Comparison of ENCODE assay signal across 20 cellular contexts in genomic region chr7:44384586-44385383, GRCh38. TPM values are rescaled to one million over a fixed set of nuclear protein-coding genes. Genes with fewer than 3 reads are reported as not detected.
A peak's percentile ranks its signal among the peaks of the same experiment; 100 is the strongest.
DNase-seq lines count a peak whose midpoint lies in the region; ATAC-seq, FAIRE-seq and TF ChIP-seq lines count a peak whose summit lies in the region.
"Had no signal": no experiment of that assay in that cellular context is flagged by ENCODE, and none has a peak within 500 bp of the region (broad histone marks: within the 10 kb centered on the region; RNA-seq: fewer than 3 reads in every experiment).

No MANE protein-coding gene starts in this region.

- CTCF ChIA-PET in endothelial cell of umbilical vein (lab: Charles Lee) = no interaction called here
- CTCF ChIA-PET in SK-N-SH (lab: Yijun Ruan, JAX) = no interaction called here

- H3K27me3 ChIP-seq in right cardiac atrium (ENCODE audit: control insufficient read depth, insufficient read depth) (no peaks in the 10 kb centered on the region), endothelial cell of umbilical vein (ENCODE audit: control insufficient read depth in 2 of 2, insufficient read depth in 2 of 2, low read length in 2 of 2) (no peaks in the 10 kb centered on the region), neural cell (ENCODE audit: insufficient read depth, low read depth, low read length) (no peaks in the 10 kb centered on the region), SK-N-SH (ENCODE audit: insufficient read depth) (no peaks in the 10 kb centered on the region)
- H3K27me3 ChIP-seq: SJCRH30, transverse colon had no signal

- no peak overlapping the region for H2AFZ ChIP-seq in endothelial cell of umbilical vein (ENCODE audit: low read depth, low read length)
- no peak overlapping the region for H2AFZ ChIP-seq in neural cell (ENCODE audit: low read depth, low read length)
- no peak overlapping the region for H2AFZ ChIP-seq in SK-N-SH (ENCODE audit: low read depth)
- H2AFZ ChIP-seq: GM23338 had no signal

- H3K9me3 ChIP-seq in right cardiac atrium (ENCODE audit: control insufficient read depth, low read length) (no peaks in the 10 kb centered on the region), endothelial cell of umbilical vein (replicated peaks; ENCODE audit: control insufficient read depth, insufficient read depth, low read length) (no peaks in the 10 kb centered on the region), neural cell (ENCODE audit: low read length) (no peaks in the 10 kb centered on the region), SK-N-SH (no peaks in the 10 kb centered on the region)
- H3K9me3 ChIP-seq: SJCRH30, transverse colon had no signal

- H3K4me1 ChIP-seq in right cardiac atrium (ENCODE audit: control insufficient read depth, insufficient read depth, low read length) (peaks cover 14% of the 10 kb centered on the region), endothelial cell of umbilical vein (ENCODE audit: control insufficient read depth, extremely low read depth, insufficient read depth, low read length) (peaks cover 53% of the 10 kb centered on the region), SK-N-SH (ENCODE audit: control insufficient read depth in 1 of 2, insufficient read depth in 2 of 2, low read depth in 1 of 2, low read length in 1 of 2) (peaks cover 0 to 13% of the 10 kb centered on the region in 2 experiments; a peak in 2 of 4 replicates)
- H3K4me1 ChIP-seq: transverse colon had no signal

- no peak for TF ChIP-seq CTCF in endothelial cell of umbilical vein (IDR thresholded peaks at IDR 0.05; ENCODE audit: extremely low read depth in 1 of 2, insufficient read depth in 1 of 2, low read depth in 1 of 2, low read length in 2 of 2)
- TF ChIP-seq CTCF in neural cell (IDR thresholded peaks at IDR 0.05; ENCODE audit: poor library complexity, severe bottlenecking) = no peak
- TF ChIP-seq CTCF in SK-N-SH (IDR thresholded peaks at IDR 0.05) = no peak

- H3K4me3 ChIP-seq in right cardiac atrium (ENCODE audit: low read length) (no peak overlapping the region), endothelial cell of umbilical vein (replicated peaks in 1 of 3; ENCODE audit: insufficient read depth in 1 of 3, low read depth in 1 of 3, low read length in 3 of 3) (no peak overlapping the region), neural cell (ENCODE audit: low read length) (peak overlapping the region; percentile 21), SK-N-SH (ENCODE audit: low read depth in 2 of 2, low read length in 1 of 2) (no peak overlapping the region)
- H3K4me3 ChIP-seq: GM23338, SJCRH30, transverse colon had no signal

- no peak overlapping the region for H3K27ac ChIP-seq in right cardiac atrium (ENCODE audit: low read length)
- peak overlapping the region; percentile 79 for H3K27ac ChIP-seq in endothelial cell of umbilical vein (ENCODE audit: insufficient read depth, low read depth, low read length)
- H3K27ac ChIP-seq in neural cell (ENCODE audit: low read length) = peak overlapping the region; percentile 39
- H3K27ac ChIP-seq in SK-N-SH (ENCODE audit: low read depth in 2 of 2, low read length in 1 of 2) = peak overlapping the region in 1 of 2 experiments; percentile 52; a peak in 1 of 4 replicates
- H3K27ac ChIP-seq: SJCRH30, transverse colon had no signal

- H3K9ac ChIP-seq in endothelial cell of umbilical vein (replicated peaks; ENCODE audit: extremely low read depth, insufficient read depth, low read length) (no peak overlapping the region), neural cell (ENCODE audit: low read length) (no peak overlapping the region), SK-N-SH (no peak overlapping the region)

- dilution Hi-C loops in endothelial cell of umbilical vein (cut with MboI; ENCODE audit: extremely low pct_ligation_motif_present, low sequenced_read_pairs) = no loop called here

- BruUV-seq in endothelial cell of umbilical vein (replicated peaks; lab: Mats Ljungman, UMichigan) = no TSS peak

- POLR2A ChIA-PET in endothelial cell of umbilical vein (lab: Charles Lee) = no interaction called here
- POLR2A ChIA-PET in SK-N-SH (lab: Yijun Ruan, JAX) = no interaction called here

- no peaks in the 10 kb centered on the region for H3K9me1 ChIP-seq in endothelial cell of umbilical vein (replicated peaks; ENCODE audit: control insufficient read depth, extremely low read depth, insufficient read depth, low read length)

- DNase-seq in Right ventricle myocardium inferior (ENCODE audit: missing footprints) = no peak
- DNase-seq in right cardiac atrium = no peak
- DNase-seq in endothelial cell of umbilical vein (ENCODE audit: low read depth, low spot score) = no peak
- no peak for DNase-seq in NCI-H1105 (lab: John Stamatoyannopoulos, UW)
- no peak for DNase-seq in SHP77 (lab: John Stamatoyannopoulos, UW)
- DNase-seq in NCI-H128 (lab: John Stamatoyannopoulos, UW; ENCODE audit: unreplicated experiment) = no peak
- no peak for DNase-seq in SK-N-SH
- DNase-seq: activated CD4-positive, alpha-beta T cell treated with anti-CD3 and anti-CD28 coated beads for 4 hours; activated T-cell treated with anti-CD3 and anti-CD28 coated beads, Interleukin-2, amount 50 U/mL, for 72 hours; CD4-positive, alpha-beta T cell; glutamatergic neuron; Karpas-422; NCI-H1417; NCI-H226; SJCRH30; T-helper 9 cell; transverse colon had no signal

- ATAC-seq in Right ventricle myocardium inferior = peak; percentile 9
- ATAC-seq in right cardiac atrium = no peak
- ATAC-seq: activated T-cell treated with anti-CD3 and anti-CD28 coated beads, Interleukin-2, amount 50 U/mL, for 72 hours; esophagus mucosa; GM23338 had no signal

- H3K4me2 ChIP-seq in endothelial cell of umbilical vein (ENCODE audit: insufficient read depth, low read length) = no peak overlapping the region
- peak overlapping the region; percentile 19 for H3K4me2 ChIP-seq in neural cell (ENCODE audit: low read length)
- no peak overlapping the region for H3K4me2 ChIP-seq in SK-N-SH
- H3K4me2 ChIP-seq: GM23338 had no signal

- H3F3A ChIP-seq in neural cell (ENCODE audit: insufficient read depth, low read length, poor library complexity, severe bottlenecking) = no peaks in the 10 kb centered on the region
- H3F3A ChIP-seq in SK-N-SH (replicated peaks; ENCODE audit: insufficient read depth) = no peaks in the 10 kb centered on the region

- H4K20me1 ChIP-seq in endothelial cell of umbilical vein (replicated peaks; ENCODE audit: control insufficient read depth, extremely low read depth, insufficient read depth, low read length) (no peaks in the 10 kb centered on the region), neural cell (ENCODE audit: insufficient read depth) (no peaks in the 10 kb centered on the region), SK-N-SH (ENCODE audit: insufficient read depth) (0 out of 2 replicates have a peak, but pooled peaks cover 8% of the 10 kb centered on the region)

- H3K36me3 ChIP-seq in endothelial cell of umbilical vein (ENCODE audit: control insufficient read depth in 2 of 2, extremely low read depth in 1 of 2, insufficient read depth in 2 of 2, low read length in 2 of 2) (peaks cover 0 to 10% of the 10 kb centered on the region in 2 experiments), neural cell (ENCODE audit: insufficient read depth, low read length) (no peaks in the 10 kb centered on the region), SK-N-SH (replicated peaks in 1 of 2; ENCODE audit: control insufficient read depth in 1 of 2, insufficient read depth in 2 of 2, low read length in 1 of 2) (peaks cover 11 to 72% of the 10 kb centered on the region in 2 experiments)

- H3K79me2 ChIP-seq in endothelial cell of umbilical vein (ENCODE audit: control insufficient read depth, insufficient read depth, low read length) = no peaks in the 10 kb centered on the region
- no peaks in the 10 kb centered on the region for H3K79me2 ChIP-seq in neural cell (replicated peaks; ENCODE audit: insufficient read depth, low read length)
- no peaks in the 10 kb centered on the region for H3K79me2 ChIP-seq in SK-N-SH (ENCODE audit: insufficient read depth)

- intact Hi-C loops in Right ventricle myocardium inferior (cut with DNase I) = no loop called here
- intact Hi-C loops in right cardiac atrium (cut with DNase I) = no loop called here
- intact Hi-C loops in endothelial cell of umbilical vein (cut with micrococcal nuclease) = no loop called here

- TF ChIP-seq RAD21 in neural cell (conservative IDR thresholded peaks at IDR 0.05) (no peak), SK-N-SH (IDR thresholded peaks at IDR 0.05; ENCODE audit: low read length) (no peak)

- FAIRE-seq in endothelial cell of umbilical vein (lab: Jason Lieb, UNC) = no peak

- no peaks in the 10 kb centered on the region for H3K9me2 ChIP-seq in neural cell (ENCODE audit: insufficient read depth, low read length)
- no peaks in the 10 kb centered on the region for H3K9me2 ChIP-seq in SK-N-SH

- 85% methylated on average over 16 of the region's 16 CpGs for WGBS in right cardiac atrium
- WGBS in SK-N-SH (ENCODE audit: low lambda C conversion rate) = 87% methylated on average over 12 of the region's 16 CpGs

- no peak for TF ChIP-seq EP300 in neural cell (conservative IDR thresholded peaks at IDR 0.05; ENCODE audit: poor library complexity, severe bottlenecking)
- no peak for TF ChIP-seq EP300 in SK-N-SH (IDR thresholded peaks at IDR 0.05; ENCODE audit: borderline replicate concordance in 1 of 2, low read depth in 1 of 2, low read length in 1 of 2)

- no peak for TF ChIP-seq POLR2A in endothelial cell of umbilical vein (IDR thresholded peaks at IDR 0.05; ENCODE audit: low read depth, low read length)

TF ChIP-seq in neural cell, 6 proteins besides CTCF, POLR2A, EP300 and RAD21 (continues in another document):
- TF ChIP-seq EZH2 (IDR thresholded peaks at IDR 0.05; ENCODE audit: borderline replicate concordance, insufficient read depth, low read length, poor library complexity, severe bottlenecking) = no peak

RNA-seq across cellular contexts. Expression of gene CAMK2B, which starts 59.4 kb away (rescaled TPM):
- total RNA-seq in Right ventricle myocardium inferior (95.4 TPM), right cardiac atrium (100 to 1,000 TPM in 2 of 4 donors, 10 to 100 TPM in 2; 79.7 to 134 (median 106) TPM), endothelial cell of umbilical vein (1.4 and 1.6 TPM in 2 replicates)
- polyA plus RNA-seq in right cardiac atrium (105 TPM), endothelial cell of umbilical vein (0.57 and 0.72 TPM in 2 replicates), neural cell (67.3 and 96.3 TPM in 2 replicates), SK-N-SH (2012; rRNA removed) (0.10 and 0.20 TPM in 2 replicates)
- 0.36 and 0.47 TPM in 2 replicates for polyA plus RNA-seq in endothelial cell of umbilical vein (2011; cell fraction: cytosol; rRNA removed)
- 1.1 and 2.9 TPM in 2 replicates for polyA plus RNA-seq in endothelial cell of umbilical vein (2011; cell fraction: nucleus; rRNA removed)
- 0.43 and 0.52 TPM in 2 replicates for polyA plus RNA-seq in endothelial cell of umbilical vein (2012)
- polyA minus RNA-seq in endothelial cell of umbilical vein (0.68 and 0.76 TPM in 2 replicates), neural cell (60.1 and 63.3 TPM in 2 replicates)
- polyA minus RNA-seq in endothelial cell of umbilical vein (2011; cell fraction: cytosol; rRNA and poly(A)+ RNA removed) = not detected
- 1.1 and 2.7 TPM in 2 replicates for polyA minus RNA-seq in endothelial cell of umbilical vein (2011; cell fraction: nucleus; rRNA and poly(A)+ RNA removed)
- polyA plus RNA-seq in SK-N-SH (2012; cell fraction: cytosol; rRNA removed) = 0.13 and 0.17 TPM in 2 replicates
- polyA plus RNA-seq in SK-N-SH (2012; cell fraction: nucleus; rRNA removed) = 0.15 and 0.19 TPM in 2 replicates
- total RNA-seq: CD4-positive, alpha-beta T cell; GM23338 had no signal
- polyA plus RNA-seq: GM23338 had no signal

Comparison
In these comparisons a context has a peak if more than half of its experiments do, and no peak if none do; other contexts are left out.
1. RNA of gene CAMK2B, which starts 59.4 kb away (polyA plus RNA-seq): 105 TPM in right cardiac atrium (single experiment) and 67.3 to 96.3 TPM in neural cell; 0.36 to 2.9 TPM in endothelial cell of umbilical vein and 0.10 to 0.20 TPM in SK-N-SH; every median in the first group is over 10 times any median in the second.